ENCODE assay signal across 20 cellular contexts in genomic region chrX:135389717-135390116, GRCh38. TPM values are rescaled to one million over a fixed set of nuclear protein-coding genes. Genes with fewer than 3 reads are reported as not detected.
DNase-seq lines count a peak whose midpoint lies in the region; ATAC-seq and TF ChIP-seq lines count a peak whose summit lies in the region.
"Had no signal": no experiment of that assay in that cellular context is flagged by ENCODE, and none has a peak within 500 bp of the region (broad histone marks: within the 10 kb centered on the region; RNA-seq: fewer than 3 reads in every experiment).

No MANE protein-coding gene starts in this region.

- no peak overlapping the region for H3K27ac ChIP-seq in body of pancreas
- no peak overlapping the region for H3K27ac ChIP-seq in uterus
- H3K27ac ChIP-seq: cardiac muscle cell, left lung, right atrium auricular region, vagina had no signal

- ATAC-seq in body of pancreas = peak; percentile 68
- ATAC-seq in activated CD4-positive, CD25-positive, alpha-beta regulatory T cell treated with anti-CD3 and anti-CD28 coated beads, Interleukin-2, amount 50 U/mL, for 24 hours = no peak
- ATAC-seq: left lung; stimulated activated memory B cell treated with anti-CD40 and anti-IgM and Interleukin-4, amounts not matched to agents 10 μg/mL and 1 μg/mL and 100 μg/mL, for 72 hours; T-cell had no signal

- intact Hi-C loops in body of pancreas (cut with DNase I) (no loop called here), uterus (cut with DNase I; ENCODE audit: low total_unique reads) (no loop called here)

- DNase-seq in Daoy (ENCODE audit: low read depth) (peak; percentile 13), LNCaP clone FGC (ENCODE audit: low read depth) (peak; percentile 55), body of pancreas (peak in 3 of 4 donors; percentile 14 to 47 (median 37)), left kidney (ENCODE audit: low read depth, low spot score) (peak; percentile 4), NCI-H524 (lab: John Stamatoyannopoulos, UW) (no peak), T1000 (lab: John Stamatoyannopoulos, UW) (no peak), uterus (no peak)
- DNase-seq: activated CD4-positive, alpha-beta T cell treated with anti-CD3 and anti-CD28 coated beads, Interleukin-2, amount 10 ng/mL, durations not matched to agents 7 days and 5 days; C1 segment of cervical spinal cord; H7; left lung; nephron progenitor cell; OCI-M1; stimulated activated CD4-positive, alpha-beta T cell treated with anti-CD3 and anti-CD28 coated beads, Interleukin-4, amount 100 ng/mL, for 1 hour; T-cell had no signal

- H3K4me3 ChIP-seq in LNCaP clone FGC (ENCODE audit: low read depth, low read length) (no peak overlapping the region), body of pancreas (no peak overlapping the region), uterus (no peak overlapping the region)
- H3K4me3 ChIP-seq: cardiac muscle cell, left lung, right atrium auricular region, vagina had no signal

- no peak for TF ChIP-seq POLR2A in body of pancreas (IDR thresholded peaks at IDR 0.05)
- TF ChIP-seq POLR2A in uterus (IDR thresholded peaks at IDR 0.05) = no peak

- TF ChIP-seq CTCF in LNCaP clone FGC (IDR thresholded peaks at IDR 0.05; ENCODE audit: control insufficient read depth, extremely low read depth, insufficient read depth) (no peak), body of pancreas (IDR thresholded peaks at IDR 0.05) (no peak), uterus (IDR thresholded peaks at IDR 0.05) (no peak)

- H3K36me3 ChIP-seq in body of pancreas (replicated peaks in 1 of 2; ENCODE audit: insufficient read depth in 1 of 2, low read depth in 2 of 2) (no peaks in the 10 kb centered on the region), uterus (no peaks in the 10 kb centered on the region)
- H3K36me3 ChIP-seq: cardiac muscle cell, left lung, right atrium auricular region, vagina had no signal

- H3K9me3 ChIP-seq in body of pancreas = no peaks in the 10 kb centered on the region
- no peaks in the 10 kb centered on the region for H3K9me3 ChIP-seq in uterus
- H3K9me3 ChIP-seq: left lung, right atrium auricular region, vagina had no signal

- H3K4me1 ChIP-seq in body of pancreas (no peaks in the 10 kb centered on the region), uterus (no peaks in the 10 kb centered on the region)
- H3K4me1 ChIP-seq: left lung, right atrium auricular region, vagina had no signal

- WGBS in body of pancreas, 2 donors = 36 to 44% methylated on average over 2 of the region's 2 CpGs

- H3K27me3 ChIP-seq in body of pancreas (no peaks in the 10 kb centered on the region), uterus (no peaks in the 10 kb centered on the region)
- H3K27me3 ChIP-seq: cardiac muscle cell, left lung, right atrium auricular region, vagina had no signal

RNA-seq across cellular contexts. Expression of gene SMIM10L2A, which starts 32.0 kb away (rescaled TPM):
- total RNA-seq in Daoy (2014; rRNA removed; shearing (Covaris generic)) = 0.12 and 0.17 TPM in 2 replicates
- total RNA-seq in body of pancreas = 1 to 10 TPM; 2.9 to 4.0 TPM
- 1 to 10 TPM in 2 of 4 donors, under 1 TPM in 1, not detected in 1; 0.26 to 3.5 (median 2.8) TPM for total RNA-seq in uterus

RNA-seq across cellular contexts. Expression of gene ZNF449, which starts 45.1 kb away (rescaled TPM):
- total RNA-seq in Daoy (2014; rRNA removed; shearing (Covaris generic)) = 1.9 and 3.8 TPM in 2 replicates
- total RNA-seq in body of pancreas (1 to 10 TPM; 5.3 to 8.6 TPM), uterus (10 to 100 TPM in 2 of 4 donors, 1 to 10 TPM in 2; 6.9 to 29.3 (median 10.4) TPM)

RNA-seq across cellular contexts. Expression of gene ZNF75D, which starts 45.8 kb away (rescaled TPM):
- total RNA-seq in Daoy (2014; rRNA removed; shearing (Covaris generic)) = 2.4 and 9.8 TPM in 2 replicates
- total RNA-seq in body of pancreas (10 to 100 TPM in 1 of 2 donors, 1 to 10 TPM in 1; 9.1 to 11.2 TPM), uterus (10 to 100 TPM in 2 of 4 donors, 1 to 10 TPM in 2; 3.8 to 19.4 (median 10.5) TPM)

Comparison
In these comparisons a context has a peak if more than half of its experiments do, and no peak if none do; other contexts are left out.
1. DNase-seq: peak in Daoy (single experiment), LNCaP clone FGC (single experiment), body of pancreas (3 of 4) and left kidney (single experiment); none in NCI-H524 (0 of 2), T1000 (single experiment) and uterus (0 of 2).